8 cellular contexts compared by ENCODE assay signal in the genomic region with DNA sequence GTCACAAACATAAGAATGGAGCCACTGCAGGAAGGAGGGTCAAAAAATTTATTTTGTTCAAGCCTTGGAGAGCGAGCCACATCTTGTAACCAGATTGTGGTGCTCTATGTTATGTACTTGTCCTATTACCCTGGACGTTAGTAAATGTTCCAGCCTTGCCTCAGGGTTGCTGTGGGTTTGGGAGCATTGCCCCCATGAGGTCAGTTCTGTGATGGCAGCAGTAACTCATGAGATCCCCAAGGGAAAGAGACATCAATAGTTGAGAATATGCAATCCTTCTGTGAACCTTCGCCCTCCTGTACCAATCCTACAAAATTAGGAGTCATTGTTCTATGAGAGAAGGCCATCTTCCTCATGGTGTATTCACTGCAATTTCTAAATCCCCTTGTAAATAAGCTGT. TPM values are rescaled to one million over a fixed set of nuclear protein-coding genes. Genes with fewer than 3 reads are reported as not detected.
DNase-seq lines count a peak whose midpoint lies in the region; ATAC-seq and TF ChIP-seq lines count a peak whose summit lies in the region.

No MANE protein-coding gene starts in this region.

- BruUV-seq in A673 (replicated peaks; lab: Mats Ljungman, UMichigan), result no TSS peak

- CTCF ChIA-PET in A673 (lab: Charles Lee), result no interaction called here
- CTCF ChIA-PET in RWPE1 (lab: Yijun Ruan, JAX), result interaction anchor here (0.6 kb wide), 1 partner anchor 246 kb away, joined by 4 read pairs; no protein-coding TSS in a partner anchor

- no peaks in the 10 kb centered on the region for H3K36me3 ChIP-seq in A673 (ENCODE audit: insufficient read depth, low read length, poor library complexity, severe bottlenecking)

- TF ChIP-seq CTCF in A673 (conservative IDR thresholded peaks at IDR 0.05; ENCODE audit: low read depth, low read length), result peak; percentile 47
- TF ChIP-seq CTCF in GM12865 (IDR thresholded peaks at IDR 0.05; ENCODE audit: insufficient read depth, low read depth, low read length, missing control alignments), result peak; percentile 57
- peak; percentile 26; the same call in 1 of the 2 replicates for TF ChIP-seq CTCF in RWPE1 (conservative IDR thresholded peaks at IDR 0.05; ENCODE audit: low read depth)

- POLR2A ChIA-PET in A673 (lab: Charles Lee; ENCODE audit: low non-redundant PET) (no interaction called here), RWPE1 (lab: Yijun Ruan, JAX; ENCODE audit: low non-redundant PET) (no interaction called here)

- intact Hi-C loops in A673 (cut with micrococcal nuclease; ENCODE audit: unreplicated experiment), result loop anchor here (5.0 to 10.0 kb wide), 5 partner anchors 254 to 1473 kb away; no protein-coding TSS in a partner anchor

- no peaks in the 10 kb centered on the region for H3K4me1 ChIP-seq in A673 (ENCODE audit: insufficient read depth, low read length, poor library complexity, severe bottlenecking)

- DNase-seq in A673 (ENCODE audit: low spot score) (peak; percentile 44), GM12865 (ENCODE audit: low read depth) (peak; percentile 58), HS-5 (ENCODE audit: low read depth) (peak; percentile 4), RWPE1 (ENCODE audit: low spot score) (peak; percentile 36), globus pallidus (ENCODE audit: low spot score) (peak; percentile 14)
- DNase-seq in activated effector memory CD4-positive, alpha-beta T cell treated with Interleukin-2 at 50 U/mL for 16 hours, result no peak
- no peak for DNase-seq in stimulated activated naive CD4-positive, alpha-beta T cell treated with Interleukin-2 at 50 U/mL for 16 hours (lab: John Stamatoyannopoulos, UW)

- ATAC-seq in HG03045 (IDR thresholded peaks at IDR 0.05; ENCODE audit: unreplicated experiment), result no peak

- H3K27me3 ChIP-seq in A673 (replicated peaks; ENCODE audit: insufficient read depth, low read depth, low read length, poor library complexity), result no peaks in the 10 kb centered on the region

- H3K4me3 ChIP-seq in A673 (ENCODE audit: low read depth, low read length, poor library complexity, severe bottlenecking), result no peak overlapping the region
- H3K4me3 ChIP-seq in GM12865 (ENCODE audit: low read depth, low read length), result no peak overlapping the region

- H3K9me3 ChIP-seq in A673 (ENCODE audit: low read depth, low read length, poor library complexity, severe bottlenecking), result no peaks in the 10 kb centered on the region

- no peak overlapping the region for H3K27ac ChIP-seq in A673 (ENCODE audit: low read depth, low read length, poor library complexity, severe bottlenecking)
- no peak overlapping the region for H3K27ac ChIP-seq in RWPE1

RNA-seq across cellular contexts. Expression of gene CFAP206, which starts 16.4 kb away (rescaled TPM):
- total RNA-seq in A673 (2021), result 0.61 TPM in 1 of 2 replicates, not detected in the other

RNA-seq across cellular contexts. Expression of gene C6orf163, which starts 46.7 kb away (rescaled TPM):
- 2.1 TPM in 2 replicates for total RNA-seq in A673 (2021)

Comparison
In these comparisons a context has a peak if more than half of its experiments do, and no peak if none do; other contexts are left out.
1. DNase-seq: peak in A673 (single experiment), GM12865 (single experiment), HS-5 (single experiment), RWPE1 (single experiment) and globus pallidus (single experiment); none in activated effector memory CD4-positive, alpha-beta T cell treated with Interleukin-2 at 50 U/mL for 16 hours (single experiment) and stimulated activated naive CD4-positive, alpha-beta T cell treated with Interleukin-2 at 50 U/mL for 16 hours (single experiment).
2. Peak in every context shown above with its lines, with median percentiles within 50 percentile points of each other: CTCF ChIP-seq.